ENCODE assay signal across 13 cellular contexts in the genomic region with DNA sequence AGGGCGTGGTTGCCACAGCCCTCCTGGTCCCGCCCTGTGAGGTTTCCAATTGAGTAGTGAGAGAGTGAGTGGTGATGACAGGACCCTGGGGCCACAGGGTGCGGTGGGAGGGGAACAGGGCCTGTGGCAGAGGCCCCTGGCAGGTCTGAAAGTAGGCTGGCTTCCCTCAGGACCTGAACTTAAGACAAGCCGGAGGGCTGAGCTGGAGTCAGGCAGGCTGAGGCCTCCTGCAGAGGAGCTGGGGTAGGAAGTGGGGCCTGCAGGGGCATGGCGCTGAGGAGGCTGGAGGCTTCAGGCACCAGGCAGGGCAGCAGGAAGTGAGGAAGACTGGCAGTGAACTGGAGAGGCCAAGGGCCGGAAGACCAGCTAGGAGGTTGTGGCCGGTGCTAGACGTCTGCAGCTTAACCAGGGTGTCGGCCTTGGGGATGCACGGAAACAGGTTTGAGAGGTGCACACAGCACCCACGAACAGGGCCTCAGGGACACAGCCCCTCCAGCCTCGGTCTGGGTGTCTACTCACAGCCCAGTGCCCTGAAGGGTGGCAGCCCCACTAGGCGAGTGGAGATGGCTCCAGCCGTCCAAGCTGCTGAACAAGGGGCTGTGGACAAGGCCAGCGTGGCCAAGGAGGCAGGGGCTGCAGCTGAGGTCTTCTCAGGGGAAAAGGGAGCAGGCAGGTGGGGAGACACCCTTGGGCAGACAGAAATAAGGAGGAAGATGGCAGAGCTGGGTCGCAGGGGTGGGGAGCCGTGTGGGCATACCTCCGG. TPM values are rescaled to one million over a fixed set of nuclear protein-coding genes. Genes with fewer than 3 reads are reported as not detected.
DNase-seq lines count a peak whose midpoint lies in the region; ATAC-seq and TF ChIP-seq lines count a peak whose summit lies in the region.
"Had no signal": no experiment of that assay in that cellular context is flagged by ENCODE, and none has a peak within 500 bp of the region (broad histone marks: within the 10 kb centered on the region; RNA-seq: fewer than 3 reads in every experiment).

No MANE protein-coding gene starts in this region.

- peak overlapping the region; percentile 48 for H3K27ac ChIP-seq in CD4-positive, alpha-beta memory T cell (ENCODE audit: low read depth, low read length)
- H3K27ac ChIP-seq in gastroesophageal sphincter: no peak overlapping the region
- H3K27ac ChIP-seq: C4-2B, vagina had no signal

- peak overlapping the region in 1 of 2 donors; percentile 18 for H3K4me3 ChIP-seq in CD4-positive, alpha-beta memory T cell (ENCODE audit: low read length in 2 of 2)
- no peak overlapping the region for H3K4me3 ChIP-seq in NT2/D1 (ENCODE audit: insufficient read length, low read depth)
- H3K4me3 ChIP-seq in gastroesophageal sphincter: no peak overlapping the region
- H3K4me3 ChIP-seq: vagina had no signal

- H3K4me1 ChIP-seq in CD4-positive, alpha-beta memory T cell (ENCODE audit: insufficient read depth, low read length): peaks cover 52% of the 10 kb centered on the region
- peaks cover 8% of the 10 kb centered on the region for H3K4me1 ChIP-seq in NT2/D1 (ENCODE audit: insufficient read depth, insufficient read length)
- H3K4me1 ChIP-seq in gastroesophageal sphincter: no peaks in the 10 kb centered on the region
- H3K4me1 ChIP-seq: vagina had no signal

- no peak for TF ChIP-seq POLR2A in gastroesophageal sphincter (IDR thresholded peaks at IDR 0.05)

- H3K4me1 Mint-ChIP-seq in CD4-positive, alpha-beta memory T cell: peaks cover 40 to 56% (median 47%) of the 10 kb centered on the region in 4 donors
- H3K4me1 Mint-ChIP-seq in activated naive CD4-positive, alpha-beta T cell treated with anti-CD3 and anti-CD28 coated beads, Interleukin-2, amount 10 ng/mL, durations not matched to agents 7 days and 5 days: peaks cover 52% of the 10 kb centered on the region

- no peaks in the 10 kb centered on the region for H3K36me3 Mint-ChIP-seq in CD4-positive, alpha-beta memory T cell
- no peaks in the 10 kb centered on the region for H3K36me3 Mint-ChIP-seq in activated naive CD4-positive, alpha-beta T cell treated with anti-CD3 and anti-CD28 coated beads, Interleukin-2, amount 10 ng/mL, durations not matched to agents 7 days and 5 days

- peak overlapping the region; percentile 10 for H3K9ac ChIP-seq in NT2/D1 (ENCODE audit: insufficient read length, low read depth)

- peak overlapping the region; percentile 71 to 85 (median 76) for H3K4me3 Mint-ChIP-seq in CD4-positive, alpha-beta memory T cell
- H3K4me3 Mint-ChIP-seq in activated naive CD4-positive, alpha-beta T cell treated with anti-CD3 and anti-CD28 coated beads, Interleukin-2, amount 10 ng/mL, durations not matched to agents 7 days and 5 days: peak overlapping the region; percentile 30
- H3K4me3 Mint-ChIP-seq: neural crest cell had no signal

- H3K36me3 ChIP-seq in CD4-positive, alpha-beta memory T cell (ENCODE audit: insufficient read depth, low read length): no peaks in the 10 kb centered on the region
- H3K36me3 ChIP-seq in NT2/D1 (ENCODE audit: insufficient read depth, insufficient read length, low read length) (no peaks in the 10 kb centered on the region), gastroesophageal sphincter (no peaks in the 10 kb centered on the region)
- H3K36me3 ChIP-seq: vagina had no signal

- H3K9me3 Mint-ChIP-seq in CD4-positive, alpha-beta memory T cell: peaks cover 0 to 2% (median 0%) of the 10 kb centered on the region in 8 donors
- no peaks in the 10 kb centered on the region for H3K9me3 Mint-ChIP-seq in activated naive CD4-positive, alpha-beta T cell treated with anti-CD3 and anti-CD28 coated beads, Interleukin-2, amount 10 ng/mL, durations not matched to agents 7 days and 5 days
- H3K9me3 Mint-ChIP-seq: neural crest cell had no signal

- no peaks in the 10 kb centered on the region for H3K9me3 ChIP-seq in CD4-positive, alpha-beta memory T cell (ENCODE audit: control insufficient read depth in 1 of 2, low read length in 2 of 2)
- H3K9me3 ChIP-seq in NT2/D1 (ENCODE audit: insufficient read depth, low read length) (no peaks in the 10 kb centered on the region), gastroesophageal sphincter (no peaks in the 10 kb centered on the region)
- H3K9me3 ChIP-seq: vagina had no signal

- peak overlapping the region; percentile 73 to 93 (median 89) for H3K27ac Mint-ChIP-seq in CD4-positive, alpha-beta memory T cell
- H3K27ac Mint-ChIP-seq in activated naive CD4-positive, alpha-beta T cell treated with anti-CD3 and anti-CD28 coated beads, Interleukin-2, amount 10 ng/mL, durations not matched to agents 7 days and 5 days: peak overlapping the region; percentile 75

- DNase-seq in CD4-positive, alpha-beta memory T cell: peak in 3 of 5 donors; percentile 19 to 23 (median 22)
- DNase-seq in NT2/D1 (ENCODE audit: low read depth, low spot score) (no peak), hippocampal formation (lab: John Stamatoyannopoulos, UW) (no peak)
- peak; percentile 34 for DNase-seq in activated naive CD4-positive, alpha-beta T cell treated with anti-CD3 and anti-CD28 coated beads, Interleukin-2, amount 10 ng/mL, durations not matched to agents 7 days and 5 days
- peak; percentile 81 for DNase-seq in stimulated activated CD4-positive, alpha-beta T cell treated with anti-CD3 and anti-CD28 coated beads, Interleukin-15, amount 100 ng/mL, for 24 hours
- DNase-seq: NCI-H187, OCI-M1 had no signal

- POLR2A ChIA-PET in CD4-positive, alpha-beta memory T cell (lab: Charles Lee; ENCODE audit: partially characterized antibody): interaction anchor here (0.6 to 8.6 kb wide), 13 partner anchors 9 to 319 kb away, joined by 3 to 93 read pairs (median 3); partner anchors contain the start of genes C19orf12, PLEKHF1 and POP4

- intact Hi-C loops in CD4-positive, alpha-beta memory T cell (cut with micrococcal nuclease): no loop called here

- CTCF ChIA-PET in CD4-positive, alpha-beta memory T cell (lab: Charles Lee; ENCODE audit: partially characterized antibody): interaction anchor here (0.6 to 10.2 kb wide), 11 partner anchors 14 to 248 kb away, joined by 3 to 88 read pairs (median 4); partner anchors contain the start of genes C19orf12, PLEKHF1 and POP4
- CTCF ChIA-PET in activated naive CD4-positive, alpha-beta T cell treated with anti-CD3 and anti-CD28 coated beads, Interleukin-2, amount 10 ng/mL, durations not matched to agents 7 days and 5 days (lab: Charles Lee): interaction anchor here (0.9 to 3.5 kb wide), 5 partner anchors 13 to 93 kb away, joined by 3 to 14 read pairs (median 5); no protein-coding TSS in a partner anchor

- no peaks in the 10 kb centered on the region for H3K27me3 ChIP-seq in CD4-positive, alpha-beta memory T cell (ENCODE audit: insufficient read depth, low read length)
- H3K27me3 ChIP-seq in NT2/D1 (ENCODE audit: insufficient read depth, insufficient read length) (no peaks in the 10 kb centered on the region), gastroesophageal sphincter (peaks cover 26% of the 10 kb centered on the region)
- H3K27me3 ChIP-seq: vagina had no signal

- no peak for TF ChIP-seq EP300 in gastroesophageal sphincter (IDR thresholded peaks at IDR 0.05)

- no peaks in the 10 kb centered on the region for H3K27me3 Mint-ChIP-seq in CD4-positive, alpha-beta memory T cell
- H3K27me3 Mint-ChIP-seq in activated naive CD4-positive, alpha-beta T cell treated with anti-CD3 and anti-CD28 coated beads, Interleukin-2, amount 10 ng/mL, durations not matched to agents 7 days and 5 days: peaks cover 17% of the 10 kb centered on the region

- WGBS in gastroesophageal sphincter (ENCODE audit: low coverage in 1 of 2), 2 donors: 68 to 80% methylated on average over 10 to 15 of the region's 18 CpGs

- ATAC-seq in HG03025 (IDR thresholded peaks at IDR 0.05; ENCODE audit: low FRiP score, unreplicated experiment): no peak
- ATAC-seq in gastroesophageal sphincter: no peak
- ATAC-seq in HG02588 (IDR thresholded peaks at IDR 0.05; ENCODE audit: unreplicated experiment): no peak

- no peak for TF ChIP-seq CTCF in gastroesophageal sphincter (IDR thresholded peaks at IDR 0.05)

RNA-seq across cellular contexts. Expression of gene POP4, which starts 17.8 kb away (rescaled TPM):
- total RNA-seq in CD4-positive, alpha-beta memory T cell: 10 to 100 TPM; 54.1 to 58.4 TPM
- 100 to 1,000 TPM; 141 to 189 TPM for polyA plus RNA-seq in CD4-positive, alpha-beta memory T cell
- total RNA-seq in gastroesophageal sphincter: 10 to 100 TPM; 41.4 to 79.7 (median 61.7) TPM

RNA-seq across cellular contexts. Expression of gene PLEKHF1, which starts 41.4 kb away (rescaled TPM):
- total RNA-seq in CD4-positive, alpha-beta memory T cell: 10 to 100 TPM; 31.2 to 32.4 TPM
- 10 to 100 TPM; 15.3 to 36.0 TPM for polyA plus RNA-seq in CD4-positive, alpha-beta memory T cell
- 10 to 100 TPM; 28.6 to 49.1 (median 38.8) TPM for total RNA-seq in gastroesophageal sphincter

Comparison
In these comparisons a context has a peak if more than half of its experiments do, and no peak if none do; other contexts are left out.
1. DNase-seq: peak in CD4-positive, alpha-beta memory T cell (3 of 5), activated naive CD4-positive, alpha-beta T cell treated with anti-CD3 and anti-CD28 coated beads, Interleukin-2, amount 10 ng/mL, durations not matched to agents 7 days and 5 days (single experiment) and stimulated activated CD4-positive, alpha-beta T cell treated with anti-CD3 and anti-CD28 coated beads, Interleukin-15, amount 100 ng/mL, for 24 hours (single experiment); none in NT2/D1 (single experiment) and hippocampal formation (0 of 2).